ENCODE assay signal across 8 cellular contexts in genomic region chr10:112446055-112446854, GRCh38. TPM values are rescaled to one million over a fixed set of nuclear protein-coding genes. Genes with fewer than 3 reads are reported as not detected.
DNase-seq lines count a peak whose midpoint lies in the region; ATAC-seq and TF ChIP-seq lines count a peak whose summit lies in the region.

No MANE protein-coding gene starts in this region.

- H3K4me3 ChIP-seq in right atrium auricular region = peak overlapping the region; percentile 77 to 98
- H3K4me3 ChIP-seq in gastrocnemius medialis = peak overlapping the region; percentile 65 to 100 (median 92)

- DNase-seq in NCI-H2227 treated with DMSO at 0.1 percent for 48 hours (lab: John Stamatoyannopoulos, UW) = peak; percentile 0
- DNase-seq in NCI-H2227 (lab: John Stamatoyannopoulos, UW; ENCODE audit: unreplicated experiment) = no peak
- DNase-seq in LHCN-M2 (ENCODE audit: low read depth) = peak; percentile 27
- DNase-seq in activated naive CD4-positive, alpha-beta T cell treated with anti-CD3 and anti-CD28 coated beads, Interleukin-2, amount 10 ng/mL, durations not matched to agents 7 days and 5 days = peak; percentile 25
- DNase-seq in right atrium auricular region (ENCODE audit: low spot score) = no peak
- DNase-seq in gastrocnemius medialis = no peak
- DNase-seq in DMS79 (lab: John Stamatoyannopoulos, UW) = no peak
- no peak for DNase-seq in NCI-H2081 treated with DMSO at 0.1 percent for 48 hours (lab: John Stamatoyannopoulos, UW)

- H3K9me3 ChIP-seq in right atrium auricular region (no peaks in the 10 kb centered on the region), gastrocnemius medialis (no peaks in the 10 kb centered on the region)

- peak overlapping the region; percentile 91 for H3K27ac Mint-ChIP-seq in activated naive CD4-positive, alpha-beta T cell treated with anti-CD3 and anti-CD28 coated beads, Interleukin-2, amount 10 ng/mL, durations not matched to agents 7 days and 5 days

- CTCF ChIA-PET in activated naive CD4-positive, alpha-beta T cell treated with anti-CD3 and anti-CD28 coated beads, Interleukin-2, amount 10 ng/mL, durations not matched to agents 7 days and 5 days (lab: Charles Lee) = interaction anchor here (0.7 to 1.1 kb wide), 2 partner anchors 18 to 26 kb away, joined by 3 read pairs; no protein-coding TSS in a partner anchor

- peak; percentile 37 to 55 for ATAC-seq in gastrocnemius medialis

- in situ Hi-C loops in gastrocnemius medialis (cut with MboI; ENCODE audit: low sequenced_read_pairs in 4 of 4) = loop anchor here in 3 of 4 donors (25.0 kb wide), 1 partner anchor 259 kb away; the partner anchor contains the start of gene GPAM (in 3 of the 3)

- H3K27me3 Mint-ChIP-seq in activated naive CD4-positive, alpha-beta T cell treated with anti-CD3 and anti-CD28 coated beads, Interleukin-2, amount 10 ng/mL, durations not matched to agents 7 days and 5 days = no peaks in the 10 kb centered on the region

- H3K36me3 ChIP-seq in right atrium auricular region (peaks cover 12% of the 10 kb centered on the region), gastrocnemius medialis (peaks cover 0 to 38% of the 10 kb centered on the region in 2 donors)

- no peak for TF ChIP-seq CTCF in right atrium auricular region (IDR thresholded peaks at IDR 0.05)
- TF ChIP-seq CTCF in gastrocnemius medialis (IDR thresholded peaks at IDR 0.05 in 4 of 5, conservative IDR thresholded peaks at IDR 0.05 in 1 of 5) = no peak

- H3K27me3 ChIP-seq in right atrium auricular region = no peaks in the 10 kb centered on the region
- H3K27me3 ChIP-seq in gastrocnemius medialis = no peaks in the 10 kb centered on the region

- intact Hi-C loops in gastrocnemius medialis (cut with DNase I; ENCODE audit: low total_unique reads) = loop anchor here (1.0 to 5.0 kb wide), 2 partner anchors 26 to 264 kb away; partner anchors contain the start of gene GPAM

- H3K4me3 Mint-ChIP-seq in activated naive CD4-positive, alpha-beta T cell treated with anti-CD3 and anti-CD28 coated beads, Interleukin-2, amount 10 ng/mL, durations not matched to agents 7 days and 5 days = peak overlapping the region; percentile 85

- peaks cover 35% of the 10 kb centered on the region for H3K36me3 Mint-ChIP-seq in activated naive CD4-positive, alpha-beta T cell treated with anti-CD3 and anti-CD28 coated beads, Interleukin-2, amount 10 ng/mL, durations not matched to agents 7 days and 5 days

- H3K4me1 Mint-ChIP-seq in activated naive CD4-positive, alpha-beta T cell treated with anti-CD3 and anti-CD28 coated beads, Interleukin-2, amount 10 ng/mL, durations not matched to agents 7 days and 5 days = peaks cover 47% of the 10 kb centered on the region

- H3K4me1 ChIP-seq in right atrium auricular region = peaks cover 0 to 28% of the 10 kb centered on the region in 2 donors
- H3K4me1 ChIP-seq in gastrocnemius medialis = peaks cover 18 to 19% of the 10 kb centered on the region in 2 donors

- TF ChIP-seq POLR2A in gastrocnemius medialis (IDR thresholded peaks at IDR 0.05) = peak in 1 of 2 donors; percentile 41

- H3K9me3 Mint-ChIP-seq in activated naive CD4-positive, alpha-beta T cell treated with anti-CD3 and anti-CD28 coated beads, Interleukin-2, amount 10 ng/mL, durations not matched to agents 7 days and 5 days = no peaks in the 10 kb centered on the region

- H3K27ac ChIP-seq in right atrium auricular region (peak overlapping the region; percentile 94), gastrocnemius medialis (peak overlapping the region; percentile 88 to 95 (median 92))

RNA-seq across cellular contexts. Expression of gene ZDHHC6, which starts 0.5 kb away (rescaled TPM):
- total RNA-seq in LHCN-M2 (2014; rRNA removed) = 35.4 and 39.6 TPM in 2 replicates
- 13.3 TPM for polyA plus RNA-seq in LHCN-M2 (2012)
- 10 to 100 TPM; 11.0 to 12.8 TPM for total RNA-seq in right atrium auricular region
- total RNA-seq in gastrocnemius medialis = 10 to 100 TPM in 2 of 4 donors, 1 to 10 TPM in 2; 7.4 to 11.7 (median 9.7) TPM

RNA-seq across cellular contexts. Expression of gene VTI1A, which starts 0.8 kb away (rescaled TPM):
- total RNA-seq in LHCN-M2 (2014; rRNA removed) (29.7 and 39.0 TPM in 2 replicates), right atrium auricular region (10 to 100 TPM; 21.0 to 29.6 TPM), gastrocnemius medialis (10 to 100 TPM; 26.5 to 51.2 (median 30.6) TPM)
- polyA plus RNA-seq in LHCN-M2 (2012) = 11.3 TPM

Comparison
In these comparisons a context has a peak if more than half of its experiments do, and no peak if none do; other contexts are left out.
1. DNase-seq: peak in NCI-H2227 treated with DMSO at 0.1 percent for 48 hours (single experiment), LHCN-M2 (single experiment) and activated naive CD4-positive, alpha-beta T cell treated with anti-CD3 and anti-CD28 coated beads, Interleukin-2, amount 10 ng/mL, durations not matched to agents 7 days and 5 days (single experiment); none in NCI-H2227 (single experiment), right atrium auricular region (single experiment), gastrocnemius medialis (0 of 2), DMS79 (single experiment) and NCI-H2081 treated with DMSO at 0.1 percent for 48 hours (single experiment).